ENCODE assay signal across 16 cellular contexts in genomic region chr1:90879281-90879680, GRCh38.
DNase-seq lines count a peak whose midpoint lies in the region; ATAC-seq and TF ChIP-seq lines count a peak whose summit lies in the region.
"Had no signal": no experiment of that assay in that cellular context is flagged by ENCODE, and none has a peak within 500 bp of the region (broad histone marks: within the 10 kb centered on the region; RNA-seq: fewer than 3 reads in every experiment).

No MANE protein-coding gene starts in this region.

- H3K4me3 ChIP-seq in fibroblast of mammary gland (ENCODE audit: control insufficient read depth, low read depth, low read length) (no peak overlapping the region), prostate gland (no peak overlapping the region)
- no peak overlapping the region for H3K4me3 ChIP-seq in effector memory CD4-positive, alpha-beta T cell (ENCODE audit: insufficient read depth, low read depth, low read length, poor library complexity, severe bottlenecking)
- H3K4me3 ChIP-seq: neural progenitor cell had no signal

- H3K9me3 ChIP-seq in prostate gland, result no peaks in the 10 kb centered on the region
- H3K9me3 ChIP-seq in effector memory CD4-positive, alpha-beta T cell (ENCODE audit: control insufficient read depth, low read length), result peaks cover 13% of the 10 kb centered on the region

- H3K27me3 Mint-ChIP-seq in stimulated activated memory B cell treated with anti-CD40 and anti-IgM and Interleukin-4, amounts not matched to agents 10 μg/mL and 1 μg/mL and 100 μg/mL, for 72 hours, result peaks cover 9% of the 10 kb centered on the region

- no peak overlapping the region for H3K27ac ChIP-seq in prostate gland
- H3K27ac ChIP-seq in effector memory CD4-positive, alpha-beta T cell (ENCODE audit: insufficient read depth, low read length, poor library complexity, severe bottlenecking), result no peak overlapping the region
- H3K27ac ChIP-seq: neural progenitor cell had no signal

- 100% methylated on average over 1 of the region's 1 CpG for WGBS in prostate gland

- peaks cover 27% of the 10 kb centered on the region for H3K9me3 Mint-ChIP-seq in stimulated activated memory B cell treated with anti-CD40 and anti-IgM and Interleukin-4, amounts not matched to agents 10 μg/mL and 1 μg/mL and 100 μg/mL, for 72 hours

- no peaks in the 10 kb centered on the region for H3K4me1 ChIP-seq in prostate gland (replicated peaks)
- no peaks in the 10 kb centered on the region for H3K4me1 ChIP-seq in effector memory CD4-positive, alpha-beta T cell (ENCODE audit: control insufficient read depth, insufficient read depth, low read length, poor library complexity, severe bottlenecking)
- H3K4me1 ChIP-seq: neural progenitor cell had no signal

- DNase-seq in EH (ENCODE audit: low read depth), result peak; percentile 18
- peak; percentile 3 for DNase-seq in HT-29 (ENCODE audit: low spot score)
- peak; percentile 34 for DNase-seq in RKO (ENCODE audit: low spot score)
- DNase-seq in fibroblast of mammary gland (ENCODE audit: low read depth), result peak; percentile 8
- DNase-seq in NCI-H2107 treated with DMSO at 0.1 percent for 48 hours (lab: John Stamatoyannopoulos, UW; ENCODE audit: unreplicated experiment), result no peak
- no peak for DNase-seq in prostate gland (ENCODE audit: low spot score)
- no peak for DNase-seq in effector memory CD4-positive, alpha-beta T cell
- DNase-seq: activated CD4-positive, alpha-beta T cell treated with anti-CD3 and anti-CD28 coated beads for 4 hours; activated naive CD4-positive, alpha-beta T cell treated with anti-CD3 and anti-CD28 coated beads, Interleukin-2, amount 50 U/mL, for 16 hours; effector CD8-positive, alpha-beta T cell; NK-92 treated with Interleukin-12 subunit alpha and Interleukin-12 subunit beta, amount 100 ng/mL, for 24 hours; right cardiac atrium; Right ventricle myocardium superior; stimulated activated CD4-positive, alpha-beta T cell treated with anti-CD3 and anti-CD28 coated beads, Interleukin-1b, Interleukin-23, amount 100 ng/mL, for 48 hours had no signal

- intact Hi-C loops in prostate gland (cut with DNase I), result no loop called here

- no peaks in the 10 kb centered on the region for H3K36me3 ChIP-seq in prostate gland
- no peaks in the 10 kb centered on the region for H3K36me3 ChIP-seq in effector memory CD4-positive, alpha-beta T cell (ENCODE audit: control insufficient read depth, insufficient read depth, low read length)
- H3K36me3 ChIP-seq: neural progenitor cell had no signal

- TF ChIP-seq CTCF in fibroblast of mammary gland (conservative IDR thresholded peaks at IDR 0.05; ENCODE audit: control insufficient read depth, insufficient read depth, low read depth, low read length), result no peak
- TF ChIP-seq CTCF in prostate gland (IDR thresholded peaks at IDR 0.05), result no peak

- H3K27me3 ChIP-seq in prostate gland (replicated peaks; ENCODE audit: insufficient read depth), result no peaks in the 10 kb centered on the region
- no peaks in the 10 kb centered on the region for H3K27me3 ChIP-seq in effector memory CD4-positive, alpha-beta T cell (replicated peaks; ENCODE audit: control insufficient read depth, insufficient read depth, low read length, poor library complexity, severe bottlenecking)
- H3K27me3 ChIP-seq: neural progenitor cell had no signal

- no peaks in the 10 kb centered on the region for H3K4me1 Mint-ChIP-seq in stimulated activated memory B cell treated with anti-CD40 and anti-IgM and Interleukin-4, amounts not matched to agents 10 μg/mL and 1 μg/mL and 100 μg/mL, for 72 hours
- H3K4me1 Mint-ChIP-seq: neural progenitor cell had no signal

- peaks cover 6% of the 10 kb centered on the region for H3K36me3 Mint-ChIP-seq in stimulated activated memory B cell treated with anti-CD40 and anti-IgM and Interleukin-4, amounts not matched to agents 10 μg/mL and 1 μg/mL and 100 μg/mL, for 72 hours
- H3K36me3 Mint-ChIP-seq: neural progenitor cell had no signal

- no peak for ATAC-seq in stimulated activated memory B cell treated with anti-CD40 and anti-IgM and Interleukin-4, amounts not matched to agents 10 μg/mL and 1 μg/mL and 100 μg/mL, for 72 hours
- ATAC-seq: right cardiac atrium had no signal

- no peak for TF ChIP-seq POLR2A in prostate gland (IDR thresholded peaks at IDR 0.05)

- H3K4me3 Mint-ChIP-seq in stimulated activated memory B cell treated with anti-CD40 and anti-IgM and Interleukin-4, amounts not matched to agents 10 μg/mL and 1 μg/mL and 100 μg/mL, for 72 hours, result no peak overlapping the region
- H3K4me3 Mint-ChIP-seq: neural progenitor cell had no signal

- no peak overlapping the region for H3K27ac Mint-ChIP-seq in stimulated activated memory B cell treated with anti-CD40 and anti-IgM and Interleukin-4, amounts not matched to agents 10 μg/mL and 1 μg/mL and 100 μg/mL, for 72 hours
- H3K27ac Mint-ChIP-seq: neural progenitor cell had no signal

Comparison
In these comparisons a context has a peak if more than half of its experiments do, and no peak if none do; other contexts are left out.
1. DNase-seq: peak in EH (single experiment), HT-29 (single experiment), RKO (single experiment) and fibroblast of mammary gland (single experiment); none in NCI-H2107 treated with DMSO at 0.1 percent for 48 hours (single experiment), prostate gland (single experiment) and effector memory CD4-positive, alpha-beta T cell (0 of 3).